Comparison of ENCODE assay signal across 1 cellular context in genomic region chr17:7239091-7240027, GRCh38.
TF ChIP-seq lines count a peak whose summit lies in the region.

Gene PHF23 (minus strand): TSS chr17:7239457. CDS start chr17:7239279, 178 bp downstream.

TF ChIP-seq in HEK293, 187 proteins besides CTCF, POLR2A, EP300 and RAD21 (continued from another document):
- TF ChIP-seq ZNF416 (tag by site-specific recombination; IDR thresholded peaks at IDR 0.05) = no peak
- TF ChIP-seq ZNF670 (tag by site-specific recombination; IDR thresholded peaks at IDR 0.05; ENCODE audit: low read depth) = no peak
- TF ChIP-seq ZNF121 (tag by site-specific recombination; IDR thresholded peaks at IDR 0.05) = no peak
- no peak for TF ChIP-seq ZNF624 (tag by site-specific recombination; IDR thresholded peaks at IDR 0.05)
- no peak for TF ChIP-seq MZF1 (tag by site-specific recombination; IDR thresholded peaks at IDR 0.05; ENCODE audit: borderline replicate concordance)
- TF ChIP-seq ZNF518A (tag by site-specific recombination; conservative IDR thresholded peaks at IDR 0.05; ENCODE audit: low read depth) = 0 out of 2 replicates have a peak, but pooled peaks have one; percentile 38
- no peak for TF ChIP-seq TRIM28 (IDR thresholded peaks at IDR 0.05; ENCODE audit: borderline replicate concordance, low read length)
- no peak for TF ChIP-seq ZNF596 (tag by site-specific recombination; IDR thresholded peaks at IDR 0.05)
- no peak for TF ChIP-seq ZNF645 (tag by site-specific recombination; IDR thresholded peaks at IDR 0.05)
- no peak for TF ChIP-seq ZSCAN5A (tag by site-specific recombination; IDR thresholded peaks at IDR 0.05)
- no peak for TF ChIP-seq ZNF202 (tag by site-specific recombination; IDR thresholded peaks at IDR 0.05; ENCODE audit: borderline replicate concordance)
- peak; percentile 99 for TF ChIP-seq PATZ1 (tag by site-specific recombination; IDR thresholded peaks at IDR 0.05)
- TF ChIP-seq SALL2 (tag by site-specific recombination; IDR thresholded peaks at IDR 0.05; ENCODE audit: borderline replicate concordance) = no peak
- TF ChIP-seq ELK4 (IDR thresholded peaks at IDR 0.05; ENCODE audit: borderline replicate concordance, low read depth, low read length) = peak; percentile 74; the same call in 1 of the 2 replicates
- peak; percentile 63 for TF ChIP-seq ZBTB26 (tag by site-specific recombination; optimal IDR thresholded peaks at IDR 0.05)
- peak; percentile 99 for TF ChIP-seq ZNF341 (tag by site-specific recombination; IDR thresholded peaks at IDR 0.05; ENCODE audit: low read depth)
- TF ChIP-seq ZSCAN4 (tag by site-specific recombination; IDR thresholded peaks at IDR 0.05) = no peak
- TF ChIP-seq ZNF626 (tag by site-specific recombination; IDR thresholded peaks at IDR 0.05) = no peak
- TF ChIP-seq BCL11B (tag by site-specific recombination; IDR thresholded peaks at IDR 0.05; ENCODE audit: low read depth) = no peak
- no peak for TF ChIP-seq ZNF404 (tag by site-specific recombination; IDR thresholded peaks at IDR 0.05)
- no peak for TF ChIP-seq SCRT2 (tag by site-specific recombination; IDR thresholded peaks at IDR 0.05)
- no peak for TF ChIP-seq ZNF280C (tag by site-specific recombination; IDR thresholded peaks at IDR 0.05)
- TF ChIP-seq HOXC10 (CRISPR knock-in tag; IDR thresholded peaks at IDR 0.05) = no peak
- TF ChIP-seq ZNF488 (tag by site-specific recombination; IDR thresholded peaks at IDR 0.05) = no peak
